11 cellular contexts compared by ENCODE assay signal in genomic region chr11:110435780-110436717, GRCh38. TPM values are rescaled to one million over a fixed set of nuclear protein-coding genes. Genes with fewer than 3 reads are reported as not detected.
DNase-seq lines count a peak whose midpoint lies in the region; ATAC-seq and TF ChIP-seq lines count a peak whose summit lies in the region.
"Had no signal": no experiment of that assay in that cellular context is flagged by ENCODE, and none has a peak within 500 bp of the region (broad histone marks: within the 10 kb centered on the region; RNA-seq: fewer than 3 reads in every experiment).

No MANE protein-coding gene starts in this region.

- no peak for TF ChIP-seq POLR2A in heart left ventricle (IDR thresholded peaks at IDR 0.05)

- CTCF ChIA-PET in RWPE1 (lab: Yijun Ruan, JAX), result interaction anchor here (0.6 to 1.3 kb wide), 5 partner anchors 235 to 1011 kb away, joined by 3 to 9 read pairs (median 5); no protein-coding TSS in a partner anchor

- no peak for TF ChIP-seq CTCF in heart left ventricle (IDR thresholded peaks at IDR 0.05)
- no peak for TF ChIP-seq CTCF in left ventricle myocardium inferior (IDR thresholded peaks at IDR 0.05; ENCODE audit: borderline replicate concordance)
- TF ChIP-seq CTCF in chondrocyte (IDR thresholded peaks at IDR 0.05), result no peak
- no peak for TF ChIP-seq CTCF in RWPE1 (conservative IDR thresholded peaks at IDR 0.05; ENCODE audit: low read depth)

- H3K4me3 Mint-ChIP-seq in chondrocyte (ENCODE audit: unreplicated experiment), result no peak overlapping the region
- peak overlapping the region in 1 of 2 donors; percentile 14 for H3K4me3 Mint-ChIP-seq in stimulated activated naive CD8-positive, alpha-beta T cell treated with anti-CD3 and anti-CD28 coated beads, Interleukin-15, amount 100 ng/mL, for 72 hours

- H3K27ac Mint-ChIP-seq in chondrocyte (ENCODE audit: unreplicated experiment), result peak overlapping the region; percentile 78
- no peak overlapping the region for H3K27ac Mint-ChIP-seq in stimulated activated naive CD8-positive, alpha-beta T cell treated with anti-CD3 and anti-CD28 coated beads, Interleukin-15, amount 100 ng/mL, for 72 hours
- H3K27ac Mint-ChIP-seq: progenitor cell of endocrine pancreas had no signal

- ATAC-seq in heart left ventricle (peak in 3 of 4 donors; percentile 48 to 65 (median 48)), HG03135 (IDR thresholded peaks at IDR 0.05; ENCODE audit: unreplicated experiment) (peak; percentile 45)
- ATAC-seq in stimulated activated naive CD8-positive, alpha-beta T cell treated with anti-CD3 and anti-CD28 coated beads, Interleukin-15, amount 100 ng/mL, for 72 hours, result peak; percentile 56
- ATAC-seq: SK-N-SH treated with all-trans-retinoic acid at 6 μM for 48 hours had no signal

- 54 to 66% (median 60%) methylated on average over 8 of the region's 8 CpGs for WGBS in heart left ventricle, 4 donors

- intact Hi-C loops in heart left ventricle (cut with DNase I), result loop anchor here in 6 of 10 donors (2.0 to 10.0 kb wide), 6 partner anchors 141 to 799 kb away; partner anchors contain the start of gene RDX (in 2 of the 6)
- intact Hi-C loops in left ventricle myocardium inferior (cut with micrococcal nuclease), result no loop called here

- DNase-seq in heart left ventricle, result no peak
- no peak for DNase-seq in left ventricle myocardium inferior
- no peak for DNase-seq in chondrocyte (ENCODE audit: low spot score)
- DNase-seq in stimulated activated naive CD8-positive, alpha-beta T cell treated with anti-CD3 and anti-CD28 coated beads, Interleukin-15, amount 100 ng/mL, for 72 hours, result no peak
- DNase-seq in COLO829 (ENCODE audit: low spot score), result no peak
- no peak for DNase-seq in RWPE1 (ENCODE audit: low spot score)
- no peak for DNase-seq in cerebellar cortex (ENCODE audit: low spot score)
- DNase-seq: activated CD8-positive, alpha-beta memory T cell treated with anti-CD3 and anti-CD28 coated beads, Interleukin-2, amount 50 U/mL, for 48 hours had no signal

- H3K4me1 ChIP-seq in heart left ventricle (peaks cover 0 to 46% (median 41%) of the 10 kb centered on the region in 12 donors), left ventricle myocardium inferior (peaks cover 47% of the 10 kb centered on the region)

- no peaks in the 10 kb centered on the region for H3K27me3 ChIP-seq in heart left ventricle
- H3K27me3 ChIP-seq in left ventricle myocardium inferior (ENCODE audit: low read depth), result no peaks in the 10 kb centered on the region

- H3K4me1 Mint-ChIP-seq in chondrocyte (ENCODE audit: low read depth), result peaks cover 72% of the 10 kb centered on the region
- peaks cover 87% of the 10 kb centered on the region for H3K4me1 Mint-ChIP-seq in stimulated activated naive CD8-positive, alpha-beta T cell treated with anti-CD3 and anti-CD28 coated beads, Interleukin-15, amount 100 ng/mL, for 72 hours

- no peaks in the 10 kb centered on the region for H3K9me3 ChIP-seq in heart left ventricle
- no peaks in the 10 kb centered on the region for H3K9me3 ChIP-seq in left ventricle myocardium inferior (replicated peaks)

- POLR2A ChIA-PET in RWPE1 (lab: Yijun Ruan, JAX; ENCODE audit: low non-redundant PET), result no interaction called here

- H3K36me3 ChIP-seq in heart left ventricle (peaks cover 0 to 36% (median 21%) of the 10 kb centered on the region in 9 donors), left ventricle myocardium inferior (peaks cover 28% of the 10 kb centered on the region)

- H3K4me3 ChIP-seq in heart left ventricle (no peak overlapping the region), left ventricle myocardium inferior (no peak overlapping the region)

- peaks cover 15% of the 10 kb centered on the region for H3K36me3 Mint-ChIP-seq in chondrocyte (ENCODE audit: low read depth)

- H3K27ac ChIP-seq in heart left ventricle (peak overlapping the region in 1 of 12 donors; percentile 21), left ventricle myocardium inferior (replicated peaks) (no peak overlapping the region), RWPE1 (no peak overlapping the region)

- no peaks in the 10 kb centered on the region for H3K27me3 Mint-ChIP-seq in chondrocyte (ENCODE audit: low read depth)
- H3K27me3 Mint-ChIP-seq in stimulated activated naive CD8-positive, alpha-beta T cell treated with anti-CD3 and anti-CD28 coated beads, Interleukin-15, amount 100 ng/mL, for 72 hours, result no peaks in the 10 kb centered on the region
- H3K27me3 Mint-ChIP-seq: progenitor cell of endocrine pancreas had no signal

- H3K9me3 Mint-ChIP-seq in chondrocyte (ENCODE audit: low read depth), result peaks cover 5% of the 10 kb centered on the region
- no peaks in the 10 kb centered on the region for H3K9me3 Mint-ChIP-seq in stimulated activated naive CD8-positive, alpha-beta T cell treated with anti-CD3 and anti-CD28 coated beads, Interleukin-15, amount 100 ng/mL, for 72 hours

RNA-seq across cellular contexts. Expression of gene FDX1, which starts 6.3 kb away (rescaled TPM):
- total RNA-seq in heart left ventricle (10 to 100 TPM; 15.2 to 28.5 (median 22.5) TPM), left ventricle myocardium inferior (26.3 TPM), chondrocyte (5.5 to 6.6 TPM (median 5.6 TPM) in 3 replicates)
- 10 to 100 TPM; 12.3 to 20.3 TPM for polyA plus RNA-seq in heart left ventricle
